ENCODE assay signal across 12 cellular contexts in genomic region chr10:369441-370221, GRCh38.
A peak's percentile ranks its signal among the peaks of the same experiment; 100 is the strongest.
DNase-seq lines count a peak whose midpoint lies in the region; ATAC-seq and TF ChIP-seq lines count a peak whose summit lies in the region.
"Had no signal": no experiment of that assay in that cellular context is flagged by ENCODE, and none has a peak within 500 bp of the region (broad histone marks: within the 10 kb centered on the region; RNA-seq: fewer than 3 reads in every experiment).

No MANE protein-coding gene starts in this region.

- H2BK15ac ChIP-seq in neuronal stem cell (ENCODE audit: low read length) = no peak overlapping the region

- intact Hi-C loops in A673 (cut with micrococcal nuclease; ENCODE audit: unreplicated experiment) = no loop called here

- no peaks in the 10 kb centered on the region for H3K9me3 ChIP-seq in A673 (ENCODE audit: low read depth, low read length, poor library complexity, severe bottlenecking)
- H3K9me3 ChIP-seq in neuronal stem cell (replicated peaks in 1 of 2; ENCODE audit: control insufficient read depth in 2 of 2, insufficient read depth in 1 of 2, low read depth in 1 of 2, low read length in 2 of 2) = peaks cover 0 to 2% of the 10 kb centered on the region in 2 donors

- DNase-seq in A673 (ENCODE audit: low spot score) = peak; percentile 21
- DNase-seq in fibroblast of pulmonary artery (ENCODE audit: low read depth) = peak; percentile 62
- no peak for DNase-seq in neuronal stem cell (ENCODE audit: low spot score)
- DNase-seq in GM10266 (ENCODE audit: extremely low spot score) = no peak
- no peak for DNase-seq in kidney glomerular epithelial cell (lab: John Stamatoyannopoulos, UW)
- DNase-seq: activated CD4-positive, CD25-positive, alpha-beta regulatory T cell treated with anti-CD3 and anti-CD28 coated beads, Interleukin-2, amount 50 U/mL, for 72 hours; EL; KBM-7; NCI-H748 treated with DMSO at 0.1 percent for 48 hours had no signal

- H3K27me3 ChIP-seq in A673 (replicated peaks; ENCODE audit: insufficient read depth, low read depth, low read length, poor library complexity) (no peaks in the 10 kb centered on the region), neuronal stem cell (ENCODE audit: control insufficient read depth in 3 of 3, insufficient read depth in 3 of 3, low read depth in 1 of 3, low read length in 3 of 3) (no peaks in the 10 kb centered on the region)

- peak overlapping the region; percentile 32 for H3K18ac ChIP-seq in neuronal stem cell (ENCODE audit: low read length)

- H3K4me1 ChIP-seq in A673 (ENCODE audit: insufficient read depth, low read length, poor library complexity, severe bottlenecking) = peaks cover 15% of the 10 kb centered on the region
- H3K4me1 ChIP-seq in neuronal stem cell (ENCODE audit: control insufficient read depth in 2 of 2, insufficient read depth in 1 of 2, low read depth in 1 of 2, low read length in 2 of 2) = peaks cover 8 to 17% of the 10 kb centered on the region in 2 donors

- H4K8ac ChIP-seq in neuronal stem cell (ENCODE audit: low read depth, low read length) = no peak overlapping the region

- peaks cover 5% of the 10 kb centered on the region for H3K36me3 ChIP-seq in A673 (ENCODE audit: insufficient read depth, low read length, poor library complexity, severe bottlenecking)
- H3K36me3 ChIP-seq in neuronal stem cell (replicated peaks in 1 of 2; ENCODE audit: control insufficient read depth in 2 of 2, insufficient read depth in 2 of 2, low read length in 2 of 2) = peaks cover 25 to 63% of the 10 kb centered on the region in 2 donors

- H3K27ac ChIP-seq in A673 (ENCODE audit: low read depth, low read length, poor library complexity, severe bottlenecking) (no peak overlapping the region), neuronal stem cell (replicated peaks; ENCODE audit: low read length) (no peak overlapping the region)

- WGBS in neuronal stem cell (ENCODE audit: extremely low coverage in 2 of 2, insufficient read length in 2 of 2, insufficient replicate concordance in 1 of 2), 2 donors = no CpG with 5 or more reads among the region's 21 CpGs

- H3K4ac ChIP-seq in neuronal stem cell (ENCODE audit: low read length) = no peak overlapping the region

- H3K4me2 ChIP-seq in neuronal stem cell (ENCODE audit: insufficient read depth, low read length, poor library complexity, severe bottlenecking) = no peak overlapping the region

- H2BK12ac ChIP-seq in neuronal stem cell (ENCODE audit: low read length) = no peak overlapping the region

- CTCF ChIA-PET in A673 (lab: Charles Lee) = no interaction called here

- no peak overlapping the region for H2AK5ac ChIP-seq in neuronal stem cell (ENCODE audit: low read depth, low read length)

- H3K9ac ChIP-seq in neuronal stem cell (ENCODE audit: low read depth, low read length, poor library complexity) = no peak overlapping the region

- no peak overlapping the region for H2BK5ac ChIP-seq in neuronal stem cell (ENCODE audit: low read length)

- H3K23ac ChIP-seq in neuronal stem cell (ENCODE audit: low read depth, low read length, poor library complexity) = peak overlapping the region; percentile 43

- no peak overlapping the region for H3K4me3 ChIP-seq in A673 (ENCODE audit: low read depth, low read length, poor library complexity, severe bottlenecking)
- H3K4me3 ChIP-seq in fibroblast of pulmonary artery (replicated peaks; ENCODE audit: low read depth, low read length) = no peak overlapping the region
- no peak overlapping the region for H3K4me3 ChIP-seq in neuronal stem cell (ENCODE audit: low read length in 2 of 2)

- no peak overlapping the region for H2BK120ac ChIP-seq in neuronal stem cell (ENCODE audit: low read depth, low read length)

- H3K79me1 ChIP-seq in neuronal stem cell (ENCODE audit: low read depth, low read length) = no peaks in the 10 kb centered on the region

- POLR2A ChIA-PET in A673 (lab: Charles Lee; ENCODE audit: low non-redundant PET) = no interaction called here

- no peak overlapping the region for H2AFZ ChIP-seq in neuronal stem cell (ENCODE audit: low read length)

- ATAC-seq in SK-N-SH treated with all-trans-retinoic acid at 6 μM for 48 hours (peak; percentile 87), HG02973 (IDR thresholded peaks at IDR 0.05; ENCODE audit: unreplicated experiment) (no peak), HG02981 (IDR thresholded peaks at IDR 0.05; ENCODE audit: unreplicated experiment) (no peak)

- no peak overlapping the region for H3K14ac ChIP-seq in neuronal stem cell (ENCODE audit: low read length)

- TF ChIP-seq CTCF in A673 (conservative IDR thresholded peaks at IDR 0.05; ENCODE audit: low read depth, low read length) (no peak), fibroblast of pulmonary artery (IDR thresholded peaks at IDR 0.05; ENCODE audit: low read length, missing control alignments) (no peak), GM10266 (IDR thresholded peaks at IDR 0.05; ENCODE audit: control insufficient read depth, insufficient read depth, low read depth, missing control alignments) (no peak)

- no peak overlapping the region for H4K91ac ChIP-seq in neuronal stem cell (ENCODE audit: low read depth, low read length, poor library complexity)

- BruUV-seq in A673 (replicated peaks; lab: Mats Ljungman, UMichigan) = no TSS peak

TF ChIP-seq in SK-N-SH treated with all-trans-retinoic acid at 6 μM for 48 hours, 23 proteins besides CTCF, POLR2A, EP300 and RAD21:
- TF ChIP-seq CREB5 (CRISPR knock-in tag; IDR thresholded peaks at IDR 0.05; ENCODE audit: low read depth) (no peak), ZFP3 (CRISPR knock-in tag; IDR thresholded peaks at IDR 0.05) (peak; percentile 69), OSR1 (CRISPR knock-in tag; IDR thresholded peaks at IDR 0.05) (no peak), PPARA (CRISPR knock-in tag; IDR thresholded peaks at IDR 0.05; ENCODE audit: borderline replicate concordance) (no peak), TCF4 (CRISPR knock-in tag; IDR thresholded peaks at IDR 0.05; ENCODE audit: borderline replicate concordance) (peak; percentile 46; the same call in 1 of the 2 replicates), ISL1 (CRISPR knock-in tag; IDR thresholded peaks at IDR 0.05) (0 out of 2 replicates have a peak, but pooled peaks have one; percentile 39)

Comparison
In these comparisons a context has a peak if more than half of its experiments do, and no peak if none do; other contexts are left out.
1. DNase-seq: peak in A673 (single experiment) and fibroblast of pulmonary artery (single experiment); none in neuronal stem cell (single experiment), GM10266 (single experiment) and kidney glomerular epithelial cell (single experiment).